Comparison of ENCODE assay signal across 1 cellular context in genomic region chr2:218710687-218711549, GRCh38.
A peak's percentile ranks its signal among the peaks of the same experiment; 100 is the strongest.
TF ChIP-seq lines count a peak whose summit lies in the region.

A gene with protein sequence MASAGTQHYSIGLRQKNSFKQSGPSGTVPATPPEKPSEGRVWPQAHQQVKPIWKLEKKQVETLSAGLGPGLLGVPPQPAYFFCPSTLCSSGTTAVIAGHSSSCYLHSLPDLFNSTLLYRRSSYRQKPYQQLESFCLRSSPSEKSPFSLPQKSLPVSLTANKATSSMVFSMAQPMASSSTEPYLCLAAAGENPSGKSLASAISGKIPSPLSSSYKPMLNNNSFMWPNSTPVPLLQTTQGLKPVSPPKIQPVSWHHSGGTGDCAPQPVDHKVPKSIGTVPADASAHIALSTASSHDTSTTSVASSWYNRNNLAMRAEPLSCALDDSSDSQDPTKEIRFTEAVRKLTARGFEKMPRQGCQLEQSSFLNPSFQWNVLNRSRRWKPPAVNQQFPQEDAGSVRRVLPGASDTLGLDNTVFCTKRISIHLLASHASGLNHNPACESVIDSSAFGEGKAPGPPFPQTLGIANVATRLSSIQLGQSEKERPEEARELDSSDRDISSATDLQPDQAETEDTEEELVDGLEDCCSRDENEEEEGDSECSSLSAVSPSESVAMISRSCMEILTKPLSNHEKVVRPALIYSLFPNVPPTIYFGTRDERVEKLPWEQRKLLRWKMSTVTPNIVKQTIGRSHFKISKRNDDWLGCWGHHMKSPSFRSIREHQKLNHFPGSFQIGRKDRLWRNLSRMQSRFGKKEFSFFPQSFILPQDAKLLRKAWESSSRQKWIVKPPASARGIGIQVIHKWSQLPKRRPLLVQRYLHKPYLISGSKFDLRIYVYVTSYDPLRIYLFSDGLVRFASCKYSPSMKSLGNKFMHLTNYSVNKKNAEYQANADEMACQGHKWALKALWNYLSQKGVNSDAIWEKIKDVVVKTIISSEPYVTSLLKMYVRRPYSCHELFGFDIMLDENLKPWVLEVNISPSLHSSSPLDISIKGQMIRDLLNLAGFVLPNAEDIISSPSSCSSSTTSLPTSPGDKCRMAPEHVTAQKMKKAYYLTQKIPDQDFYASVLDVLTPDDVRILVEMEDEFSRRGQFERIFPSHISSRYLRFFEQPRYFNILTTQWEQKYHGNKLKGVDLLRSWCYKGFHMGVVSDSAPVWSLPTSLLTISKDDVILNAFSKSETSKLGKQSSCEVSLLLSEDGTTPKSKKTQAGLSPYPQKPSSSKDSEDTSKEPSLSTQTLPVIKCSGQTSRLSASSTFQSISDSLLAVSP (plus strand): TSS chr2:218710835. CDS start chr2:218737677, 26,842 bp downstream.

TF ChIP-seq in HepG2, 621 proteins besides CTCF, POLR2A, EP300 and RAD21 (continued from another document and continues in another):
- TF ChIP-seq, protein P1, sequence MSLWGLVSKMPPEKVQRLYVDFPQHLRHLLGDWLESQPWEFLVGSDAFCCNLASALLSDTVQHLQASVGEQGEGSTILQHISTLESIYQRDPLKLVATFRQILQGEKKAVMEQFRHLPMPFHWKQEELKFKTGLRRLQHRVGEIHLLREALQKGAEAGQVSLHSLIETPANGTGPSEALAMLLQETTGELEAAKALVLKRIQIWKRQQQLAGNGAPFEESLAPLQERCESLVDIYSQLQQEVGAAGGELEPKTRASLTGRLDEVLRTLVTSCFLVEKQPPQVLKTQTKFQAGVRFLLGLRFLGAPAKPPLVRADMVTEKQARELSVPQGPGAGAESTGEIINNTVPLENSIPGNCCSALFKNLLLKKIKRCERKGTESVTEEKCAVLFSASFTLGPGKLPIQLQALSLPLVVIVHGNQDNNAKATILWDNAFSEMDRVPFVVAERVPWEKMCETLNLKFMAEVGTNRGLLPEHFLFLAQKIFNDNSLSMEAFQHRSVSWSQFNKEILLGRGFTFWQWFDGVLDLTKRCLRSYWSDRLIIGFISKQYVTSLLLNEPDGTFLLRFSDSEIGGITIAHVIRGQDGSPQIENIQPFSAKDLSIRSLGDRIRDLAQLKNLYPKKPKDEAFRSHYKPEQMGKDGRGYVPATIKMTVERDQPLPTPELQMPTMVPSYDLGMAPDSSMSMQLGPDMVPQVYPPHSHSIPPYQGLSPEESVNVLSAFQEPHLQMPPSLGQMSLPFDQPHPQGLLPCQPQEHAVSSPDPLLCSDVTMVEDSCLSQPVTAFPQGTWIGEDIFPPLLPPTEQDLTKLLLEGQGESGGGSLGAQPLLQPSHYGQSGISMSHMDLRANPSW (CRISPR knock-in tag; IDR thresholded peaks at IDR 0.05; ENCODE audit: borderline replicate concordance): peak; percentile 72; the same call in 1 of the 2 replicates
- TF ChIP-seq ZNF207 (IDR thresholded peaks at IDR 0.05; ENCODE audit: borderline replicate concordance) (no peak), ZNF598 (CRISPR knock-in tag; IDR thresholded peaks at IDR 0.05; ENCODE audit: borderline replicate concordance) (peak; percentile 94), ETV6 (CRISPR knock-in tag; conservative IDR thresholded peaks at IDR 0.05) (peak; percentile 91; the same call in 1 of the 2 replicates), MEIS1 (CRISPR knock-in tag; IDR thresholded peaks at IDR 0.05; ENCODE audit: borderline replicate concordance) (peak; percentile 96; the same call in 1 of the 2 replicates), TMF1 (CRISPR knock-in tag; IDR thresholded peaks at IDR 0.05; ENCODE audit: low read depth) (peak; percentile 96), PAF1 (CRISPR knock-in tag; IDR thresholded peaks at IDR 0.05) (no peak), FOXK2 (IDR thresholded peaks at IDR 0.05) (no peak), DNMT3B (CRISPR knock-in tag; conservative IDR thresholded peaks at IDR 0.05) (0 out of 2 replicates have a peak, but pooled peaks have one; percentile 24), RFX1 (IDR thresholded peaks at IDR 0.05) (peak; percentile 63; the same call in 1 of the 2 replicates), TRIM22 (IDR thresholded peaks at IDR 0.05) (no peak), THAP7 (CRISPR knock-in tag; IDR thresholded peaks at IDR 0.05) (peak; percentile 25; the same call in 1 of the 2 replicates), RXRA (CRISPR knock-in tag; IDR thresholded peaks at IDR 0.05) (peak; percentile 85), TOE1 (CRISPR knock-in tag; IDR thresholded peaks at IDR 0.05) (no peak; the same call in 1 of the 2 replicates), NKX3-1 (CRISPR knock-in tag; IDR thresholded peaks at IDR 0.05) (peak; percentile 87), ZSCAN29 (CRISPR knock-in tag; conservative IDR thresholded peaks at IDR 0.05) (peak; percentile 89), XBP1 (CRISPR knock-in tag; IDR thresholded peaks at IDR 0.05) (no peak), ZNF777 (CRISPR knock-in tag; IDR thresholded peaks at IDR 0.05) (peak; percentile 70), ZNF746 (CRISPR knock-in tag; IDR thresholded peaks at IDR 0.05) (0 out of 2 replicates have a peak, but pooled peaks have one; percentile 72), SSRP1 (CRISPR knock-in tag; IDR thresholded peaks at IDR 0.05) (no peak; the same call in 1 of the 2 replicates), KLF9 (CRISPR knock-in tag; IDR thresholded peaks at IDR 0.05; ENCODE audit: low read depth) (peak; percentile 76; the same call in 1 of the 2 replicates), FOXO1 (CRISPR knock-in tag; IDR thresholded peaks at IDR 0.05) (no peak)
- TF ChIP-seq, protein P2, sequence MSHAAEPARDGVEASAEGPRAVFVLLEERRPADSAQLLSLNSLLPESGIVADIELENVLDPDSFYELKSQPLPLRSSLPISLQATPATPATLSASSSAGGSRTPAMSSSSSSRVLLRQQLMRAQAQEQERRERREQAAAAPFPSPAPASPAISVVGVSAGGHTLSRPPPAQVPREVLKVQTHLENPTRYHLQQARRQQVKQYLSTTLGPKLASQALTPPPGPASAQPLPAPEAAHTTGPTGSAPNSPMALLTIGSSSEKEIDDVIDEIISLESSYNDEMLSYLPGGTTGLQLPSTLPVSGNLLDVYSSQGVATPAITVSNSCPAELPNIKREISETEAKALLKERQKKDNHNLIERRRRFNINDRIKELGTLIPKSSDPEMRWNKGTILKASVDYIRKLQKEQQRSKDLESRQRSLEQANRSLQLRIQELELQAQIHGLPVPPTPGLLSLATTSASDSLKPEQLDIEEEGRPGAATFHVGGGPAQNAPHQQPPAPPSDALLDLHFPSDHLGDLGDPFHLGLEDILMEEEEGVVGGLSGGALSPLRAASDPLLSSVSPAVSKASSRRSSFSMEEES (CRISPR knock-in tag; IDR thresholded peaks at IDR 0.05): peak; percentile 64; the same call in 1 of the 2 replicates
- TF ChIP-seq, protein P3, sequence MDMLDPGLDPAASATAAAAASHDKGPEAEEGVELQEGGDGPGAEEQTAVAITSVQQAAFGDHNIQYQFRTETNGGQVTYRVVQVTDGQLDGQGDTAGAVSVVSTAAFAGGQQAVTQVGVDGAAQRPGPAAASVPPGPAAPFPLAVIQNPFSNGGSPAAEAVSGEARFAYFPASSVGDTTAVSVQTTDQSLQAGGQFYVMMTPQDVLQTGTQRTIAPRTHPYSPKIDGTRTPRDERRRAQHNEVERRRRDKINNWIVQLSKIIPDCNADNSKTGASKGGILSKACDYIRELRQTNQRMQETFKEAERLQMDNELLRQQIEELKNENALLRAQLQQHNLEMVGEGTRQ (IDR thresholded peaks at IDR 0.05; ENCODE audit: low read depth, low read length): peak; percentile 58; the same call in 1 of the 2 replicates
- TF ChIP-seq, protein P3 (CRISPR knock-in tag; IDR thresholded peaks at IDR 0.05; ENCODE audit: borderline replicate concordance): peak; percentile 87
- TF ChIP-seq, protein P4, sequence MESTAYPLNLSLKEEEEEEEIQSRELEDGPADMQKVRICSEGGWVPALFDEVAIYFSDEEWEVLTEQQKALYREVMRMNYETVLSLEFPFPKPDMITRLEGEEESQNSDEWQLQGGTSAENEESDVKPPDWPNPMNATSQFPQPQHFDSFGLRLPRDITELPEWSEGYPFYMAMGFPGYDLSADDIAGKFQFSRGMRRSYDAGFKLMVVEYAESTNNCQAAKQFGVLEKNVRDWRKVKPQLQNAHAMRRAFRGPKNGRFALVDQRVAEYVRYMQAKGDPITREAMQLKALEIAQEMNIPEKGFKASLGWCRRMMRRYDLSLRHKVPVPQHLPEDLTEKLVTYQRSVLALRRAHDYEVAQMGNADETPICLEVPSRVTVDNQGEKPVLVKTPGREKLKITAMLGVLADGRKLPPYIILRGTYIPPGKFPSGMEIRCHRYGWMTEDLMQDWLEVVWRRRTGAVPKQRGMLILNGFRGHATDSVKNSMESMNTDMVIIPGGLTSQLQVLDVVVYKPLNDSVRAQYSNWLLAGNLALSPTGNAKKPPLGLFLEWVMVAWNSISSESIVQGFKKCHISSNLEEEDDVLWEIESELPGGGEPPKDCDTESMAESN (CRISPR knock-in tag; conservative IDR thresholded peaks at IDR 0.05): peak; percentile 85
- TF ChIP-seq, protein P5, sequence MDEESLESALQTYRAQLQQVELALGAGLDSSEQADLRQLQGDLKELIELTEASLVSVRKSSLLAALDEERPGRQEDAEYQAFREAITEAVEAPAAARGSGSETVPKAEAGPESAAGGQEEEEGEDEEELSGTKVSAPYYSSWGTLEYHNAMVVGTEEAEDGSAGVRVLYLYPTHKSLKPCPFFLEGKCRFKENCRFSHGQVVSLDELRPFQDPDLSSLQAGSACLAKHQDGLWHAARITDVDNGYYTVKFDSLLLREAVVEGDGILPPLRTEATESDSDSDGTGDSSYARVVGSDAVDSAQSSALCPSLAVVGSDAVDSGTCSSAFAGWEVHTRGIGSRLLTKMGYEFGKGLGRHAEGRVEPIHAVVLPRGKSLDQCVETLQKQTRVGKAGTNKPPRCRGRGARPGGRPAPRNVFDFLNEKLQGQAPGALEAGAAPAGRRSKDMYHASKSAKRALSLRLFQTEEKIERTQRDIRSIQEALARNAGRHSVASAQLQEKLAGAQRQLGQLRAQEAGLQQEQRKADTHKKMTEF (CRISPR knock-in tag; IDR thresholded peaks at IDR 0.05): peak; percentile 96
- TF ChIP-seq, protein P6, sequence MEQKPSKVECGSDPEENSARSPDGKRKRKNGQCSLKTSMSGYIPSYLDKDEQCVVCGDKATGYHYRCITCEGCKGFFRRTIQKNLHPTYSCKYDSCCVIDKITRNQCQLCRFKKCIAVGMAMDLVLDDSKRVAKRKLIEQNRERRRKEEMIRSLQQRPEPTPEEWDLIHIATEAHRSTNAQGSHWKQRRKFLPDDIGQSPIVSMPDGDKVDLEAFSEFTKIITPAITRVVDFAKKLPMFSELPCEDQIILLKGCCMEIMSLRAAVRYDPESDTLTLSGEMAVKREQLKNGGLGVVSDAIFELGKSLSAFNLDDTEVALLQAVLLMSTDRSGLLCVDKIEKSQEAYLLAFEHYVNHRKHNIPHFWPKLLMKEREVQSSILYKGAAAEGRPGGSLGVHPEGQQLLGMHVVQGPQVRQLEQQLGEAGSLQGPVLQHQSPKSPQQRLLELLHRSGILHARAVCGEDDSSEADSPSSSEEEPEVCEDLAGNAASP (CRISPR knock-in tag; IDR thresholded peaks at IDR 0.05; ENCODE audit: borderline replicate concordance): peak; percentile 79
- TF ChIP-seq, protein P7, sequence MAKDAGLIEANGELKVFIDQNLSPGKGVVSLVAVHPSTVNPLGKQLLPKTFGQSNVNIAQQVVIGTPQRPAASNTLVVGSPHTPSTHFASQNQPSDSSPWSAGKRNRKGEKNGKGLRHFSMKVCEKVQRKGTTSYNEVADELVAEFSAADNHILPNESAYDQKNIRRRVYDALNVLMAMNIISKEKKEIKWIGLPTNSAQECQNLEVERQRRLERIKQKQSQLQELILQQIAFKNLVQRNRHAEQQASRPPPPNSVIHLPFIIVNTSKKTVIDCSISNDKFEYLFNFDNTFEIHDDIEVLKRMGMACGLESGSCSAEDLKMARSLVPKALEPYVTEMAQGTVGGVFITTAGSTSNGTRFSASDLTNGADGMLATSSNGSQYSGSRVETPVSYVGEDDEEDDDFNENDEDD (CRISPR knock-in tag; IDR thresholded peaks at IDR 0.05; ENCODE audit: borderline replicate concordance): peak; percentile 91
- TF ChIP-seq, protein P8, sequence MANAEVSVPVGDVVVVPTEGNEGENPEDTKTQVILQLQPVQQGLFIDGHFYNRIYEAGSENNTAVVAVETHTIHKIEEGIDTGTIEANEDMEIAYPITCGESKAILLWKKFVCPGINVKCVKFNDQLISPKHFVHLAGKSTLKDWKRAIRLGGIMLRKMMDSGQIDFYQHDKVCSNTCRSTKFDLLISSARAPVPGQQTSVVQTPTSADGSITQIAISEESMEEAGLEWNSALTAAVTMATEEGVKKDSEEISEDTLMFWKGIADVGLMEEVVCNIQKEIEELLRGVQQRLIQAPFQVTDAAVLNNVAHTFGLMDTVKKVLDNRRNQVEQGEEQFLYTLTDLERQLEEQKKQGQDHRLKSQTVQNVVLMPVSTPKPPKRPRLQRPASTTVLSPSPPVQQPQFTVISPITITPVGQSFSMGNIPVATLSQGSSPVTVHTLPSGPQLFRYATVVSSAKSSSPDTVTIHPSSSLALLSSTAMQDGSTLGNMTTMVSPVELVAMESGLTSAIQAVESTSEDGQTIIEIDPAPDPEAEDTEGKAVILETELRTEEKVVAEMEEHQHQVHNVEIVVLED (CRISPR knock-in tag; IDR thresholded peaks at IDR 0.05; ENCODE audit: borderline replicate concordance): peak; percentile 81
